18 cellular contexts compared by ENCODE assay signal in the genomic region with DNA sequence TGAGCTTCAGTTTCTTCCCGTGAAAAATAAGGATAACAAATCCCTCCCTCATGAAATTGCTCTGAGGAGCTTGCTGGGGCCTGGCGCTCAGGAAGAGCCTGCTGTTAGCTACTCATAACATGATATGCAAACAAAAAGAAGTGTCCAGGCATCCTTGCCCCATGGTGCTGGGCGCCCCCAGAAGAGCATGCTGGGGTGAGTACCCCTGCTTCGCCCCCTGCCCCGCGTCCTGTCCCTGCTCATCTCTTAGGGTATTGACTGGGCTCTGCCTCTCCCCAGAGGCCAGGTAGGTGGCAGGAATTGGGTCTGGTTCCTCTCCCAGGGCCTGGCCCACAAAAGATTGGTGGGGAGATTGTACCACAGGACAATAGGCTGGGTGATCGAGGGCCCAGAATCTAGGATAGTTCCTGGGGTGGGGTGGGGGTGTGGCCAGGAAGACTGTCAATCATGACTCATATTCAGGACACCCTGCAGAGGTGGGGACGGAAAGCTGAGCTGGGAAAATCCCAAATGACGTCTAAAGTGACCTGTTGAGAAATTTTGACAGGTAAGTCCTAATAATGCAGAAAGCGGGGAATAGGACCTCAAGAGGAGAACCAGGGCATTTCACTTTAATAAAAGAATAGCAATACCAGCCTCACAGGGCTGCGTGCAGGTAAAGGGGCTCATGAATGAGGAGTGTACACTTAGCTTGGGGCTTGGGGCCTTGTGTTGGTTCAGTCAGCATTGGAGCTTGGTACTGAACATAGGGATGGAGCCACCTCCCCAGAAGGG. TPM values are rescaled to one million over a fixed set of nuclear protein-coding genes. Genes with fewer than 3 reads are reported as not detected.
DNase-seq lines count a peak whose midpoint lies in the region; ATAC-seq and TF ChIP-seq lines count a peak whose summit lies in the region.
"Had no signal": no experiment of that assay in that cellular context is flagged by ENCODE, and none has a peak within 500 bp of the region (broad histone marks: within the 10 kb centered on the region; RNA-seq: fewer than 3 reads in every experiment).

No MANE protein-coding gene starts in this region.

- H3K9ac ChIP-seq in mammary epithelial cell (ENCODE audit: insufficient read depth, low read length): no peak overlapping the region

- no peak overlapping the region for H2AFZ ChIP-seq in mammary epithelial cell (ENCODE audit: low read depth, low read length)

- H3K27ac ChIP-seq in mammary epithelial cell (ENCODE audit: insufficient read depth, low read depth, low read length): no peak overlapping the region
- H3K27ac ChIP-seq: colonic mucosa, HL-60, ovary had no signal

- H3K36me3 ChIP-seq in Caco-2 (ENCODE audit: control insufficient read depth, insufficient read depth, low read length) (peaks cover 3% of the 10 kb centered on the region), mammary epithelial cell (ENCODE audit: insufficient read depth, low read length) (no peaks in the 10 kb centered on the region), mucosa of descending colon (ENCODE audit: low read depth) (no peaks in the 10 kb centered on the region)
- H3K36me3 ChIP-seq: colonic mucosa, ovary had no signal

- H3K4me3 Mint-ChIP-seq in Caco-2 (ENCODE audit: unreplicated experiment): no peak overlapping the region
- H3K4me3 Mint-ChIP-seq: activated CD8-positive, alpha-beta T cell treated with anti-CD3 and anti-CD28 coated beads for 36 hours; stimulated activated memory B cell treated with anti-CD40 and anti-IgM and Interleukin-4, amounts not matched to agents 10 μg/mL and 1 μg/mL and 100 μg/mL, for 72 hours had no signal

- H3K4me3 ChIP-seq in Caco-2 (ENCODE audit: low read depth, low read length) (no peak overlapping the region), mammary epithelial cell (replicated peaks in 1 of 3; ENCODE audit: insufficient read depth in 1 of 3, low read depth in 2 of 3, low read length in 3 of 3) (no peak overlapping the region), mucosa of descending colon (no peak overlapping the region)
- H3K4me3 ChIP-seq: colonic mucosa, ovary had no signal

- TF ChIP-seq CTCF in Caco-2 (IDR thresholded peaks at IDR 0.05; ENCODE audit: insufficient read depth in 1 of 2, low read depth in 1 of 2, low read length in 1 of 2, severe bottlenecking in 1 of 2, unreplicated experiment in 1 of 2) (no peak), mammary epithelial cell (conservative IDR thresholded peaks at IDR 0.05 in 1 of 2, IDR thresholded peaks at IDR 0.05 in 1 of 2; ENCODE audit: extremely low read depth in 1 of 2, insufficient read depth in 1 of 2, low read depth in 1 of 2, low read length in 2 of 2) (no peak), mucosa of descending colon (IDR thresholded peaks at IDR 0.05) (no peak)

- CTCF ChIA-PET in Caco-2 (lab: Charles Lee): interaction anchor here (0.5 to 1.1 kb wide), 2 partner anchors 9 to 166 kb away, joined by 3 read pairs; a partner anchor contains a TSS
- CTCF ChIA-PET in mammary epithelial cell (lab: Charles Lee; ENCODE audit: low non-redundant PET): no interaction called here

- peak; percentile 28 for ATAC-seq in mucosa of descending colon
- no peak for ATAC-seq in GM21529 (IDR thresholded peaks at IDR 0.05; ENCODE audit: unreplicated experiment)
- no peak for ATAC-seq in HG02763 (IDR thresholded peaks at IDR 0.05; ENCODE audit: unreplicated experiment)
- ATAC-seq: activated CD8-positive, alpha-beta T cell treated with anti-CD3 and anti-CD28 coated beads for 36 hours; stimulated activated memory B cell treated with anti-CD40 and anti-IgM and Interleukin-4, amounts not matched to agents 10 μg/mL and 1 μg/mL and 100 μg/mL, for 72 hours had no signal

- peaks cover 12% of the 10 kb centered on the region for H3K9me3 Mint-ChIP-seq in Caco-2 (ENCODE audit: unreplicated experiment)

- POLR2A ChIA-PET in Caco-2 (lab: Charles Lee): interaction anchor here (1.1 kb wide), 1 partner anchor 8 kb away, joined by 3 read pairs; no protein-coding TSS in a partner anchor

- in situ Hi-C loops in mammary epithelial cell (cut with MboI; ENCODE audit: low sequenced_read_pairs in 2 of 2): loop anchor here in 1 of 2 donors (25.0 kb wide), 1 partner anchor 162 kb away; no protein-coding TSS in a partner anchor

- H3K4me2 ChIP-seq in mammary epithelial cell (ENCODE audit: insufficient read depth, low read depth, low read length): no peak overlapping the region

- intact Hi-C loops in Caco-2 (cut with micrococcal nuclease; ENCODE audit: unreplicated experiment) (loop anchor here (2.0 kb wide), 1 partner anchor 162 kb away; no protein-coding TSS in a partner anchor), mammary epithelial cell (cut with micrococcal nuclease) (no loop called here), mucosa of descending colon (cut with DNase I, micrococcal nuclease) (loop anchor here in 1 of 2 donors (10.0 kb wide), 1 partner anchor 160 kb away; no protein-coding TSS in a partner anchor)

- H3K36me3 Mint-ChIP-seq in Caco-2 (ENCODE audit: insufficient read depth, unreplicated experiment): peaks cover 65% of the 10 kb centered on the region

- no peaks in the 10 kb centered on the region for H3K9me3 ChIP-seq in Caco-2
- H3K9me3 ChIP-seq in mammary epithelial cell (replicated peaks; ENCODE audit: insufficient read depth, low read length): peaks cover 7% of the 10 kb centered on the region
- no peaks in the 10 kb centered on the region for H3K9me3 ChIP-seq in mucosa of descending colon
- H3K9me3 ChIP-seq: colonic mucosa had no signal

- BruUV-seq in Caco-2 (replicated peaks; lab: Mats Ljungman, UMichigan) (no TSS peak), mammary epithelial cell (replicated peaks; lab: Mats Ljungman, UMichigan) (no TSS peak)

- H3K79me2 ChIP-seq in mammary epithelial cell (ENCODE audit: insufficient read depth, low read length): no peaks in the 10 kb centered on the region

- H3K27me3 ChIP-seq in Caco-2 (replicated peaks; ENCODE audit: control insufficient read depth, insufficient read depth, low read length) (no peaks in the 10 kb centered on the region), mammary epithelial cell (ENCODE audit: insufficient read depth, low read length) (peaks cover 12% of the 10 kb centered on the region)

- H3K27ac Mint-ChIP-seq in Caco-2 (ENCODE audit: unreplicated experiment): no peak overlapping the region
- H3K27ac Mint-ChIP-seq: activated CD8-positive, alpha-beta T cell treated with anti-CD3 and anti-CD28 coated beads for 36 hours; stimulated activated memory B cell treated with anti-CD40 and anti-IgM and Interleukin-4, amounts not matched to agents 10 μg/mL and 1 μg/mL and 100 μg/mL, for 72 hours had no signal

- dilution Hi-C loops in mammary epithelial cell (cut with HindIII; ENCODE audit: low sequenced_read_pairs): no loop called here

- DNase-seq in Caco-2 (peak; percentile 32 to 38), HT-29 (ENCODE audit: low spot score) (peak; percentile 38), mammary epithelial cell (peak; percentile 92), mucosa of descending colon (no peak), hippocampal formation (lab: John Stamatoyannopoulos, UW) (no peak), NCI-H2196 treated with DMSO at 0.1 percent for 48 hours (lab: John Stamatoyannopoulos, UW; ENCODE audit: unreplicated experiment) (no peak)
- DNase-seq: activated CD8-positive, alpha-beta T cell treated with anti-CD3 and anti-CD28 coated beads for 36 hours; colonic mucosa; DMS 273 treated with DMSO at 0.1 percent for 48 hours; Kasumi-1; NCI-H146; NCI-H524; ovary had no signal

- no peaks in the 10 kb centered on the region for H3K27me3 Mint-ChIP-seq in Caco-2 (ENCODE audit: insufficient read depth, unreplicated experiment)

- H3K4me1 ChIP-seq in Caco-2 (peaks cover 23% of the 10 kb centered on the region), mammary epithelial cell (ENCODE audit: insufficient read depth, low read length) (peaks cover 3% of the 10 kb centered on the region), mucosa of descending colon (ENCODE audit: low read depth) (no peaks in the 10 kb centered on the region)
- H3K4me1 ChIP-seq: colonic mucosa had no signal

- no peaks in the 10 kb centered on the region for H4K20me1 ChIP-seq in mammary epithelial cell (ENCODE audit: insufficient read depth, low read length)

- peaks cover 32% of the 10 kb centered on the region for H3K4me1 Mint-ChIP-seq in Caco-2 (ENCODE audit: low read depth, unreplicated experiment)

- WGBS in mammary epithelial cell (ENCODE audit: low coverage, missing lambda C conversion rate): 90% methylated on average over 10 of the region's 11 CpGs

RNA-seq across cellular contexts. Expression of a gene that starts 8.9 kb away (rescaled TPM):
- total RNA-seq in Caco-2 (2022): 114 and 117 TPM in 2 replicates
- 41.8 and 49.8 TPM in 2 replicates for total RNA-seq in HT-29 (2014; rRNA removed; shearing (Covaris generic))
- 10 to 100 TPM in 1 of 2 donors, 1 to 10 TPM in 1; 2.7 to 21.3 TPM for total RNA-seq in mammary epithelial cell
- polyA plus RNA-seq in mammary epithelial cell: 9.2 TPM
- polyA minus RNA-seq in mammary epithelial cell: 0.57 TPM
- total RNA-seq in mucosa of descending colon: 10 to 100 TPM in 1 of 3 donors, 1 to 10 TPM in 2; 5.0 to 10.7 (median 6.2) TPM

RNA-seq across cellular contexts. Expression of a gene that starts 57.4 kb away (rescaled TPM):
- 0.46 and 0.61 TPM in 2 replicates for total RNA-seq in Caco-2 (2022)
- not detected in 2 replicates for total RNA-seq in HT-29 (2014; rRNA removed; shearing (Covaris generic))
- not detected for total RNA-seq in mammary epithelial cell
- polyA plus RNA-seq in mammary epithelial cell: 0.09 TPM
- not detected for polyA minus RNA-seq in mammary epithelial cell
- 1 to 10 TPM; 1.3 to 1.5 (median 1.3) TPM for total RNA-seq in mucosa of descending colon
- total RNA-seq: urinary bladder had no signal

Comparison
In these comparisons a context has a peak if more than half of its experiments do, and no peak if none do; other contexts are left out.
1. DNase-seq: peak in Caco-2 (2 of 2), HT-29 (single experiment) and mammary epithelial cell (single experiment); none in mucosa of descending colon (0 of 3), hippocampal formation (0 of 2) and NCI-H2196 treated with DMSO at 0.1 percent for 48 hours (single experiment).